16 cellular contexts compared by ENCODE assay signal in the genomic region with DNA sequence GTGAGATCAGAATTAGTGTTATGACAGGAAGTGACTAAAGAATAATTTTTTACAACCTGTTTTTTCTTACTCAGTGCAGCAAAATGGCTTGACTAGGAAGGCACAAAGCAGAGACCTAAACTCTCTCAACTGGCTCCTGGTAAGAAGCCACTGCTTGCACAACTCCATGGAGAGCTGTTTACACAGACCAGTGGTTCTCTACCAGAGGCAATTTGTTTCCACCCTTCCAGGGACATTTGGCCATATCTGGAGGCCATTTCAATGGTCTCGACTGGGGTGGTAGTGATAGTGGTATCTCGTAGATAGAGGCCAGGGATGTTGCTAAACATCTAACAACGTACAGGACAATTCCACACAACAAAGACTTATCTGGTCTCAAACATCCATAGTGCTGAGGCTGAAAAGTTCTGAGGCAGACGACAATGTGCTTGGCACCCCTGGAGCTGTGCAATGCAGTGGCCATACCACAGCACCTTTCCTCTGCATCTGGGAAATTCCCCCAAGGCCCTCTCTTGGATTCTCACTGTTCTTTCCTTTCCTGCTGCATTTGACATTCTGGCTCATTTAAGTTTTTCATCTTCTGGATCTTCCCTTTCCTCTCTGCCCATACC.
DNase-seq lines count a peak whose midpoint lies in the region; ATAC-seq and TF ChIP-seq lines count a peak whose summit lies in the region.
"Had no signal": no experiment of that assay in that cellular context is flagged by ENCODE, and none has a peak within 500 bp of the region (broad histone marks: within the 10 kb centered on the region; RNA-seq: fewer than 3 reads in every experiment).

No MANE protein-coding gene starts in this region.

- H3K9me3 Mint-ChIP-seq in MCF 10A (ENCODE audit: unreplicated experiment) = no peaks in the 10 kb centered on the region
- H3K9me3 Mint-ChIP-seq: activated naive CD4-positive, alpha-beta T cell treated with anti-CD3 and anti-CD28 coated beads, Interleukin-2, amount 50 U/mL, for 24 hours; stimulated activated memory B cell treated with anti-CD40 and anti-IgM and Interleukin-4, amounts not matched to agents 10 μg/mL and 1 μg/mL and 100 μg/mL, for 72 hours had no signal

- no peaks in the 10 kb centered on the region for H3K36me3 ChIP-seq in breast epithelium
- peaks cover 33% of the 10 kb centered on the region for H3K36me3 ChIP-seq in adipocyte (ENCODE audit: control insufficient read depth, insufficient read depth, low read length, severe bottlenecking)
- H3K36me3 ChIP-seq: HAP-1, MG63, SJSA1 had no signal

- TF ChIP-seq CTCF in MCF 10A (IDR thresholded peaks at IDR 0.05; ENCODE audit: unreplicated experiment) (no peak), breast epithelium (IDR thresholded peaks at IDR 0.05) (no peak), foreskin keratinocyte (conservative IDR thresholded peaks at IDR 0.05) (no peak)

- H3K4me1 ChIP-seq in breast epithelium (no peaks in the 10 kb centered on the region), adipocyte (ENCODE audit: control insufficient read depth, insufficient read depth, low read length) (peaks cover 31% of the 10 kb centered on the region), foreskin keratinocyte (peaks cover 18% of the 10 kb centered on the region)
- H3K4me1 ChIP-seq: HAP-1 had no signal

- DNase-seq in MCF 10A (ENCODE audit: unreplicated experiment) (no peak), breast epithelium (ENCODE audit: low spot score in 2 of 2) (no peak), adipocyte (ENCODE audit: low read depth) (peak; percentile 32), foreskin keratinocyte (no peak), germinal center (ENCODE audit: low spot score) (no peak), T-helper 9 cell (no peak), iPS-NIHi11 (ENCODE audit: low spot score) (no peak)
- no peak for DNase-seq in stimulated activated CD8-positive, alpha-beta memory T cell treated with anti-CD3 and anti-CD28 coated beads, Interleukin-4, amount 100 ng/mL, for 48 hours
- DNase-seq: activated CD4-positive, alpha-beta T cell treated with anti-CD3 and anti-CD28 coated beads, Interleukin-2, amount 50 U/mL, for 48 hours; effector memory CD4-positive, alpha-beta T cell; MG63; NCI-H510A had no signal

- no peak overlapping the region for H3K4me3 Mint-ChIP-seq in MCF 10A (ENCODE audit: unreplicated experiment)
- H3K4me3 Mint-ChIP-seq: activated naive CD4-positive, alpha-beta T cell treated with anti-CD3 and anti-CD28 coated beads, Interleukin-2, amount 50 U/mL, for 24 hours; stimulated activated memory B cell treated with anti-CD40 and anti-IgM and Interleukin-4, amounts not matched to agents 10 μg/mL and 1 μg/mL and 100 μg/mL, for 72 hours had no signal

- TF ChIP-seq POLR2A in breast epithelium (IDR thresholded peaks at IDR 0.05) = no peak

- no peaks in the 10 kb centered on the region for H3K36me3 Mint-ChIP-seq in MCF 10A (ENCODE audit: insufficient read depth, unreplicated experiment)
- H3K36me3 Mint-ChIP-seq: stimulated activated memory B cell treated with anti-CD40 and anti-IgM and Interleukin-4, amounts not matched to agents 10 μg/mL and 1 μg/mL and 100 μg/mL, for 72 hours had no signal

- CTCF ChIA-PET in MCF 10A (lab: Yijun Ruan, JAX) = interaction anchor here (1.4 kb wide), 1 partner anchor 10 kb away, joined by 3 read pairs; no protein-coding TSS in a partner anchor

- H3K27ac Mint-ChIP-seq in MCF 10A (ENCODE audit: low read depth, unreplicated experiment) = no peak overlapping the region
- H3K27ac Mint-ChIP-seq: activated naive CD4-positive, alpha-beta T cell treated with anti-CD3 and anti-CD28 coated beads, Interleukin-2, amount 50 U/mL, for 24 hours; stimulated activated memory B cell treated with anti-CD40 and anti-IgM and Interleukin-4, amounts not matched to agents 10 μg/mL and 1 μg/mL and 100 μg/mL, for 72 hours had no signal

- H3K27me3 ChIP-seq in breast epithelium (no peaks in the 10 kb centered on the region), adipocyte (replicated peaks; ENCODE audit: control insufficient read depth, insufficient read depth, low read length) (no peaks in the 10 kb centered on the region), foreskin keratinocyte (no peaks in the 10 kb centered on the region)
- H3K27me3 ChIP-seq: MG63, SJSA1 had no signal

- peak overlapping the region; percentile 61 for H3K9ac ChIP-seq in adipocyte (ENCODE audit: low read length)

- peak; percentile 19 for ATAC-seq in foreskin keratinocyte
- ATAC-seq: stimulated activated memory B cell treated with anti-CD40 and anti-IgM and Interleukin-4, amounts not matched to agents 10 μg/mL and 1 μg/mL and 100 μg/mL, for 72 hours had no signal

- no peak overlapping the region for H3K27ac ChIP-seq in breast epithelium
- H3K27ac ChIP-seq in foreskin keratinocyte = no peak overlapping the region
- H3K27ac ChIP-seq: SJSA1 had no signal

- intact Hi-C loops in MCF 10A (cut with micrococcal nuclease) (no loop called here), breast epithelium (cut with DNase I; ENCODE audit: low total_unique reads) (no loop called here)

- TSS peak; percentile 19 for BruUV-seq in MCF 10A (replicated peaks; lab: Mats Ljungman, UMichigan)

- no peaks in the 10 kb centered on the region for H3K27me3 Mint-ChIP-seq in MCF 10A (ENCODE audit: insufficient read depth, unreplicated experiment)
- H3K27me3 Mint-ChIP-seq: activated naive CD4-positive, alpha-beta T cell treated with anti-CD3 and anti-CD28 coated beads, Interleukin-2, amount 50 U/mL, for 24 hours had no signal

- H3K9me3 ChIP-seq in breast epithelium = no peaks in the 10 kb centered on the region
- no peaks in the 10 kb centered on the region for H3K9me3 ChIP-seq in adipocyte (ENCODE audit: control insufficient read depth, low read length)
- H3K9me3 ChIP-seq: HAP-1, MG63, SJSA1 had no signal

- peaks cover 21% of the 10 kb centered on the region for H3K4me1 Mint-ChIP-seq in MCF 10A (ENCODE audit: insufficient read depth, unreplicated experiment)
- H3K4me1 Mint-ChIP-seq: activated naive CD4-positive, alpha-beta T cell treated with anti-CD3 and anti-CD28 coated beads, Interleukin-2, amount 50 U/mL, for 24 hours had no signal

- H3K4me3 ChIP-seq in breast epithelium (no peak overlapping the region), adipocyte (ENCODE audit: low read length) (no peak overlapping the region)
- H3K4me3 ChIP-seq: HAP-1, MG63, SJSA1 had no signal

- POLR2A ChIA-PET in MCF 10A (lab: Yijun Ruan, JAX) = interaction anchor here (1.1 kb wide), 1 partner anchor 30 kb away, joined by 3 read pairs; no protein-coding TSS in a partner anchor
